9 cellular contexts compared by ENCODE assay signal in the genomic region with DNA sequence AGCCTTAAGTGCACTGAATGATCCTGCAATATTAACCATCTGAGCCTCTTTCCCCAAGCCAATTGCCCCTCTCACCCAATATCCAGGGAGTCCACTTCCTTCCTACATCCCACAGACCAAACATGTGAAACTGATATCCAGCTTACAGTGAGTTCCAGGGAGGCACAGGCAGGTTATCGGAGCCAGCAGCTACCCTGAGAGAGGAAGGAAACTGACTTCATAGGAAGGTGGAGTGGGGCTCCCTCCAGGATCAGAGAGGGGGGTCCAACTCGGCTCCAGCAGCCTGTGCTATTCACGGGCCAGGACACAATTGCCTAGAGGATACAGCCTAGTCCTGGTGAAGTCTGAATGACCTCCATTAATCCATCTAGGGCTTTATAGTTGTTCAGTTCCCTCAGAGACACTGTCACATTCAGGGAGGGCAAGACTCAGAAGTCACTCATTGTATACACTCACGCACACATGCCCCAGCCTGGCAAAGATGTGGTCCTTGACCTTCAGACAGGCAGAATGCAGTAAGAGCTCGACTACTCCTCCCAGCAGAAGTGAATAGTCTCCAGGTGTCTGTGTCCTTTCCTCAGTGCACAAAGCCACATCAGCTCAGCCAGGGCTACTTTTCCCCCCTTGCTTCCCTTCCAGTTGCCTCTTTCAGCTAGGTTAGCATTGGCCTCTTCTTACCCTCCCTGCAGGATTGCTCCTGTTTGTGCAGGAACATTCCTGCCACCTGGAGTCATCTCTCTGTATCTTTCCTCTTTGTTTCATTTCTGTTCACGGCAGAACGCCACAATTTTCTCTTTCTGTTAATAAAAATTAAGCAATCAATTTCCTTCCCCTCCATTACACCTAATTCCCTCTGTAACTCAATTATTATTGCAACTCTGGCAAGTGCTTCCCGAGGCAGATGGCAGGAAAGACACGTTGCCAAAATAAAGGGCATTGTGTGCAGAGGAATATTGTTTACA.
A peak's percentile ranks its signal among the peaks of the same experiment; 100 is the strongest.
DNase-seq lines count a peak whose midpoint lies in the region; ATAC-seq and TF ChIP-seq lines count a peak whose summit lies in the region.
"Had no signal": no experiment of that assay in that cellular context is flagged by ENCODE, and none has a peak within 500 bp of the region (broad histone marks: within the 10 kb centered on the region; RNA-seq: fewer than 3 reads in every experiment).

No MANE protein-coding gene starts in this region.

- no peak overlapping the region for H3K4me3 Mint-ChIP-seq in osteocyte (ENCODE audit: unreplicated experiment)

- no peak for TF ChIP-seq EP300 in stomach (IDR thresholded peaks at IDR 0.05)

- peaks cover 7% of the 10 kb centered on the region for H3K27me3 Mint-ChIP-seq in osteocyte (ENCODE audit: unreplicated experiment)

- no peaks in the 10 kb centered on the region for H3K36me3 Mint-ChIP-seq in osteocyte (ENCODE audit: unreplicated experiment)

- H3K4me1 ChIP-seq in endocrine pancreas (ENCODE audit: control insufficient read depth, insufficient read depth, low read length) = peaks cover 6% of the 10 kb centered on the region
- H3K4me1 ChIP-seq in stomach = peaks cover 0 to 7% (median 0%) of the 10 kb centered on the region in 4 donors

- H3K9ac ChIP-seq in endocrine pancreas (ENCODE audit: control insufficient read depth, insufficient read depth, low read length) = no peak overlapping the region

- WGBS in stomach, 5 donors = 41 to 52% (median 45%) methylated on average over 8 to 9 of the region's 9 CpGs

- intact Hi-C loops in stomach (cut with DNase I; ENCODE audit: low total_unique reads) = no loop called here

- H3K4me3 ChIP-seq in endocrine pancreas (ENCODE audit: control insufficient read depth, insufficient read depth, low read length) = peak overlapping the region; percentile 78
- H3K4me3 ChIP-seq in stomach = no peak overlapping the region
- H3K4me3 ChIP-seq: K562 had no signal

- no peaks in the 10 kb centered on the region for H3K9me3 Mint-ChIP-seq in osteocyte (ENCODE audit: unreplicated experiment)

- H3K27me3 ChIP-seq in endocrine pancreas (ENCODE audit: control insufficient read depth, insufficient read depth, low read length) (no peaks in the 10 kb centered on the region), stomach (no peaks in the 10 kb centered on the region)

- peaks cover 4% of the 10 kb centered on the region for H3K4me1 Mint-ChIP-seq in osteocyte (ENCODE audit: unreplicated experiment)

- peak; percentile 13 for TF ChIP-seq CTCF in osteocyte (IDR thresholded peaks at IDR 0.05)
- peak in 1 of 7 experiments; percentile 22 for TF ChIP-seq CTCF in stomach (IDR thresholded peaks at IDR 0.05)

- no peak overlapping the region for H3K27ac Mint-ChIP-seq in osteocyte (ENCODE audit: unreplicated experiment)

- H3K27ac ChIP-seq in stomach = no peak overlapping the region

- ATAC-seq in GM21717 (IDR thresholded peaks at IDR 0.05; ENCODE audit: unreplicated experiment) (no peak), GM18502 (IDR thresholded peaks at IDR 0.05; ENCODE audit: poor library complexity, unreplicated experiment) (no peak)
- ATAC-seq: K562 had no signal

- TF ChIP-seq POLR2A in stomach (IDR thresholded peaks at IDR 0.05) = no peak

- no peaks in the 10 kb centered on the region for H3K36me3 ChIP-seq in endocrine pancreas (ENCODE audit: control insufficient read depth, insufficient read depth, low read length)
- H3K36me3 ChIP-seq in stomach = no peaks in the 10 kb centered on the region

- DNase-seq in DMS53 (lab: John Stamatoyannopoulos, UW) (peak; percentile 71), NCI-H2081 treated with DMSO at 0.1 percent for 48 hours (lab: John Stamatoyannopoulos, UW) (peak; percentile 72), osteocyte (ENCODE audit: extremely low spot score, unreplicated experiment) (no peak), stomach (no peak)
- no peak for DNase-seq in stimulated activated CD4-positive, alpha-beta T cell treated with anti-CD3 and anti-CD28 coated beads, Interleukin-15, amount 100 ng/mL, for 24 hours

- no peaks in the 10 kb centered on the region for H3K9me3 ChIP-seq in endocrine pancreas (ENCODE audit: control insufficient read depth, low read length)
- no peaks in the 10 kb centered on the region for H3K9me3 ChIP-seq in stomach

Comparison
In these comparisons a context has a peak if more than half of its experiments do, and no peak if none do; other contexts are left out.
1. DNase-seq: peak in DMS53 (single experiment) and NCI-H2081 treated with DMSO at 0.1 percent for 48 hours (single experiment); none in osteocyte (single experiment), stimulated activated CD4-positive, alpha-beta T cell treated with anti-CD3 and anti-CD28 coated beads, Interleukin-15, amount 100 ng/mL, for 24 hours (single experiment) and stomach (single experiment).